In genomic region chr5:127072861-127073846, GRCh38 we compare ENCODE assay signal across 8 cellular contexts. TPM values are rescaled to one million over a fixed set of nuclear protein-coding genes. Genes with fewer than 3 reads are reported as not detected.
DNase-seq lines count a peak whose midpoint lies in the region; ATAC-seq and TF ChIP-seq lines count a peak whose summit lies in the region.

Gene C5orf63 (minus strand): TSS chr5:127073502. CDS start chr5:127058995, 14,507 bp downstream.

- H3K36me3 ChIP-seq in HUES6 (ENCODE audit: control insufficient read depth, insufficient read depth, low read length) (no peaks in the 10 kb centered on the region), ascending aorta (no peaks in the 10 kb centered on the region)

- H3K36me3 Mint-ChIP-seq in immature natural killer cell: peaks cover 6 to 14% (median 14%) of the 10 kb centered on the region in 3 donors

- peak within 1 kb of the TSS; percentile 86 to 97 (median 96) for H3K27ac Mint-ChIP-seq in immature natural killer cell

- peak; percentile 99 for ATAC-seq in GM21423 (IDR thresholded peaks at IDR 0.05; ENCODE audit: unreplicated experiment)

- no peaks in the 10 kb centered on the region for H3K27me3 ChIP-seq in HUES6 (ENCODE audit: control insufficient read depth, insufficient read depth, low read length)
- no peaks in the 10 kb centered on the region for H3K27me3 ChIP-seq in ascending aorta

- no peak within 1 kb of the TSS for H3K9ac ChIP-seq in HUES6 (ENCODE audit: low read length)

- H3K9me3 Mint-ChIP-seq in immature natural killer cell: no peaks in the 10 kb centered on the region

- H3K9me3 ChIP-seq in HUES6 (ENCODE audit: control insufficient read depth, insufficient read depth, low read depth, low read length) (no peaks in the 10 kb centered on the region), ascending aorta (no peaks in the 10 kb centered on the region)

- intact Hi-C loops in T-helper 2 cell treated with Interferon-gamma antibody and Interleukin-4, amounts not matched to agents 100 ng/mL and 5 ng/mL, for 36 hours (cut with micrococcal nuclease): loop anchor here (1.0 to 5.0 kb wide), 4 partner anchors 43 to 444 kb away; partner anchors contain the start of genes MARCHF3 and PRRC1
- intact Hi-C loops in ascending aorta (cut with DNase I): loop anchor here (5.0 kb wide), 1 partner anchor 41 kb away; the partner anchor contains the start of gene MARCHF3

- H3K27ac ChIP-seq in HUES6 (ENCODE audit: low read depth, low read length) (no peak within 1 kb of the TSS), ascending aorta (no peak within 1 kb of the TSS)

- H3K4me3 Mint-ChIP-seq in immature natural killer cell: peak within 1 kb of the TSS; percentile 91 to 99 (median 96)

- H3K4me1 ChIP-seq in HUES6 (ENCODE audit: control insufficient read depth, insufficient read depth, low read length): peaks cover 39% of the 10 kb centered on the region
- H3K4me1 ChIP-seq in ascending aorta: no peaks in the 10 kb centered on the region

- peaks cover 14 to 22% of the 10 kb centered on the region in 2 donors for H3K4me1 Mint-ChIP-seq in immature natural killer cell

- H3K27me3 Mint-ChIP-seq in immature natural killer cell (ENCODE audit: low read depth in 3 of 3): peaks cover 0 to 8% (median 2%) of the 10 kb centered on the region in 3 donors

- no peak for TF ChIP-seq CTCF in ascending aorta (IDR thresholded peaks at IDR 0.05)

- H3K4me3 ChIP-seq in HUES6 (ENCODE audit: low read depth, low read length) (peak within 1 kb of the TSS; percentile 44; the same call in 1 of the 2 replicates), ascending aorta (peak within 1 kb of the TSS; percentile 67 to 68)

- DNase-seq in D341Med (ENCODE audit: low spot score): peak; percentile 64
- no peak for DNase-seq in ascending aorta (ENCODE audit: low spot score in 2 of 2)
- peak; percentile 72 to 77 (median 74) for DNase-seq in immature natural killer cell
- peak; percentile 42 to 67 (median 48) for DNase-seq in stimulated activated CD4-positive, alpha-beta T cell treated with anti-CD3 and anti-CD28 coated beads, Interleukin-1b, Interleukin-23, amount 100 ng/mL, for 24 hours (ENCODE audit: low read depth in 4 of 4, low spot score in 1 of 4)
- no peak for DNase-seq in RKO (ENCODE audit: low spot score)

RNA-seq across cellular contexts. Expression of gene C5orf63, which starts in this region (rescaled TPM):
- total RNA-seq in T-helper 2 cell treated with Interferon-gamma antibody and Interleukin-4, amounts not matched to agents 100 ng/mL and 5 ng/mL, for 36 hours: 10.1 and 10.6 TPM in 2 replicates
- not detected for total RNA-seq in ascending aorta
- 10 to 100 TPM in 1 of 3 donors, 1 to 10 TPM in 2; 9.0 to 12.5 (median 9.3) TPM for polyA plus RNA-seq in immature natural killer cell

Comparison
In these comparisons a context has a peak if more than half of its experiments do, and no peak if none do; other contexts are left out.
1. RNA of gene C5orf63 (total RNA-seq): 10.1 to 10.6 TPM in T-helper 2 cell treated with Interferon-gamma antibody and Interleukin-4, amounts not matched to agents 100 ng/mL and 5 ng/mL, for 36 hours; not detected in ascending aorta (single experiment); every median in the first group is over 10 times any median in the second.
2. DNase-seq: peak in D341Med (single experiment), immature natural killer cell (3 of 3) and stimulated activated CD4-positive, alpha-beta T cell treated with anti-CD3 and anti-CD28 coated beads, Interleukin-1b, Interleukin-23, amount 100 ng/mL, for 24 hours (4 of 4); none in ascending aorta (0 of 2) and RKO (single experiment).